In genomic region chr15:39523968-39524367, GRCh38 we compare ENCODE assay signal across 1 cellular context.
A peak's percentile ranks its signal among the peaks of the same experiment; 100 is the strongest.
TF ChIP-seq lines count a peak whose summit lies in the region.

No MANE protein-coding gene starts in this region.

TF ChIP-seq in K562, 482 proteins besides CTCF, POLR2A, EP300 and RAD21:
- peak; percentile 72 for TF ChIP-seq TFE3 (CRISPR knock-in tag; IDR thresholded peaks at IDR 0.05)
